Comparison of ENCODE assay signal across 8 cellular contexts in genomic region chr12:89349814-89350213, GRCh38. TPM values are rescaled to one million over a fixed set of nuclear protein-coding genes. Genes with fewer than 3 reads are reported as not detected.
A peak's percentile ranks its signal among the peaks of the same experiment; 100 is the strongest.
DNase-seq lines count a peak whose midpoint lies in the region; ATAC-seq and TF ChIP-seq lines count a peak whose summit lies in the region.

No MANE protein-coding gene starts in this region.

- H3K4me1 Mint-ChIP-seq in natural killer cell treated with Interleukin-12 subunit alpha and Interleukin-12 subunit beta and Interleukin-15 and Interleukin-18, amount 100 ng/mL, for 72 hours (ENCODE audit: low read depth in 2 of 2), result peaks cover 65 to 76% of the 10 kb centered on the region in 2 donors

- peak overlapping the region; percentile 76 to 95 (median 86) for H3K4me3 ChIP-seq in heart left ventricle

- no peak for TF ChIP-seq CTCF in heart left ventricle (IDR thresholded peaks at IDR 0.05)

- peaks cover 26% of the 10 kb centered on the region for H3K36me3 Mint-ChIP-seq in natural killer cell treated with Interleukin-12 subunit alpha and Interleukin-12 subunit beta and Interleukin-15 and Interleukin-18, amount 100 ng/mL, for 72 hours

- peaks cover 0 to 32% (median 21%) of the 10 kb centered on the region in 9 donors for H3K36me3 ChIP-seq in heart left ventricle

- no peaks in the 10 kb centered on the region for H3K27me3 ChIP-seq in heart left ventricle

- no peaks in the 10 kb centered on the region for H3K9me3 Mint-ChIP-seq in natural killer cell treated with Interleukin-12 subunit alpha and Interleukin-12 subunit beta and Interleukin-15 and Interleukin-18, amount 100 ng/mL, for 72 hours

- no peaks in the 10 kb centered on the region for H3K27me3 Mint-ChIP-seq in natural killer cell treated with Interleukin-12 subunit alpha and Interleukin-12 subunit beta and Interleukin-15 and Interleukin-18, amount 100 ng/mL, for 72 hours

- peak overlapping the region; percentile 86 for H3K4me3 Mint-ChIP-seq in natural killer cell treated with Interleukin-12 subunit alpha and Interleukin-12 subunit beta and Interleukin-15 and Interleukin-18, amount 100 ng/mL, for 72 hours

- H3K9me3 ChIP-seq in heart left ventricle, result no peaks in the 10 kb centered on the region

- DNase-seq in heart left ventricle (peak in 4 of 5 donors; percentile 54 to 62 (median 60)), Right ventricle myocardium superior (no peak), RKO (ENCODE audit: low spot score) (peak; percentile 86), epithelial cell of prostate (ENCODE audit: low read depth, low spot score) (no peak)
- no peak for DNase-seq in natural killer cell treated with Interleukin-12 subunit alpha and Interleukin-12 subunit beta and Interleukin-15 and Interleukin-18, amount 100 ng/mL, for 72 hours (ENCODE audit: low spot score)
- no peak for DNase-seq in stimulated activated CD4-positive, alpha-beta T cell treated with anti-CD3 and anti-CD28 coated beads, Interleukin-12 subunit alpha, Interleukin-12 subunit beta, amount 100 ng/mL, for 4 hours
- no peak for DNase-seq in NK-92 treated with Interleukin-12 subunit alpha and Interleukin-12 subunit beta, amount 100 ng/mL, for 24 hours (lab: John Stamatoyannopoulos, UW)

- intact Hi-C loops in heart left ventricle (cut with DNase I), result loop anchor here (2.0 to 10.0 kb wide), 16 partner anchors 37 to 298 kb away; partner anchors contain the start of genes GALNT4 (in 6 of the 10) and POC1B (in 5 of the 10)
- intact Hi-C loops in Right ventricle myocardium superior (cut with DNase I), result loop anchor here (2.0 to 10.0 kb wide), 3 partner anchors 105 to 295 kb away; no protein-coding TSS in a partner anchor

- 35 to 53% (median 44%) methylated on average over 6 of the region's 6 CpGs for WGBS in heart left ventricle, 4 donors

- peak overlapping the region; percentile 75 to 90 for H3K27ac Mint-ChIP-seq in natural killer cell treated with Interleukin-12 subunit alpha and Interleukin-12 subunit beta and Interleukin-15 and Interleukin-18, amount 100 ng/mL, for 72 hours

- peak overlapping the region; percentile 96 to 100 (median 99) for H3K27ac ChIP-seq in heart left ventricle
- H3K27ac ChIP-seq in epithelial cell of prostate, result peak overlapping the region; percentile 100

- ATAC-seq in heart left ventricle, result no peak
- ATAC-seq in Right ventricle myocardium superior (ENCODE audit: poor library complexity), result no peak
- ATAC-seq in natural killer cell treated with Interleukin-12 subunit alpha and Interleukin-12 subunit beta and Interleukin-15 and Interleukin-18, amount 100 ng/mL, for 72 hours, result no peak
- ATAC-seq in HG02870 (IDR thresholded peaks at IDR 0.05; ENCODE audit: unreplicated experiment), result no peak

- no peak for TF ChIP-seq POLR2A in heart left ventricle (IDR thresholded peaks at IDR 0.05)

- H3K4me1 ChIP-seq in heart left ventricle, result peaks cover 3 to 59% (median 38%) of the 10 kb centered on the region in 12 donors

RNA-seq across cellular contexts. Expression of gene DUSP6, which starts 2.5 kb away (rescaled TPM):
- total RNA-seq in heart left ventricle (10 to 100 TPM; 11.4 to 66.7 (median 24.5) TPM), Right ventricle myocardium superior (26.7 TPM)
- polyA plus RNA-seq in heart left ventricle, result 10 to 100 TPM in 1 of 2 donors, 1 to 10 TPM in 1; 4.8 to 20.3 TPM
- 10 to 100 TPM; 49.4 to 65.9 TPM for total RNA-seq in natural killer cell treated with Interleukin-12 subunit alpha and Interleukin-12 subunit beta and Interleukin-15 and Interleukin-18, amount 100 ng/mL, for 72 hours

Comparison
In these comparisons a context has a peak if more than half of its experiments do, and no peak if none do; other contexts are left out.
1. DNase-seq: peak in heart left ventricle (4 of 5) and RKO (single experiment); none in Right ventricle myocardium superior (single experiment), epithelial cell of prostate (single experiment), natural killer cell treated with Interleukin-12 subunit alpha and Interleukin-12 subunit beta and Interleukin-15 and Interleukin-18, amount 100 ng/mL, for 72 hours (single experiment), stimulated activated CD4-positive, alpha-beta T cell treated with anti-CD3 and anti-CD28 coated beads, Interleukin-12 subunit alpha, Interleukin-12 subunit beta, amount 100 ng/mL, for 4 hours (single experiment) and NK-92 treated with Interleukin-12 subunit alpha and Interleukin-12 subunit beta, amount 100 ng/mL, for 24 hours (single experiment).